9 cellular contexts compared by ENCODE assay signal in the genomic region with DNA sequence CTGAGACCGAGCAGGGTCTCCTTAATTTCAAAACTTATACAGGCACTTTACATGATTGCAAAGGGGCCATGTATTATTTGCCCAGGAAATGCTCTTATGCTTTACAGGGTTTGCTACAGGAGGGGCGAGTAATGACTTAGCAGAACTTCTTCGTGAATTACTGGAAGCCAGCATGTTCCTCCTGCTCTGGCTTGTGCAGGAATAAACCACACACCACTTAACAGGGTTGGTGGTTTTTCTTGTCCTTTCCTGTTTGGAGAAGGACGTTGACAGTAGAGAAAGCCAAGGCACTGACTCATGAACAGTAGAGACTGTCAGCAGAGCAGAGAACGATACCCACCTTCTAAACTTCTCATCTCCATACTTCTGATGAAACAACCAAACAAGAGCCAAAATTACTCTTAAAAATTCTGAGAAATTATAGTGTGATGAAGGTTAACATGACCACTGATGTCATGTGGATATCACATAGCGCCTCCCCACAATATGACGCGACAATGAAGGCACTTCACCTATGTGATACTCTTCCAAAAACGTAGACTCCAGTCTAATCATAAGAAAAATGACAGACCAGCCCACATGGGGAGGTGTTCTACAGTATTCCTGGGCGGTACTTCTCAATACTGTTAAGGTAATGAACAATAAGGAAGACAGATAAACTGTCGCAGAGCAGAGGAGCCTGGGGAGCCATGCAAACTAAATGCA. TPM values are rescaled to one million over a fixed set of nuclear protein-coding genes. Genes with fewer than 3 reads are reported as not detected.
DNase-seq lines count a peak whose midpoint lies in the region; ATAC-seq, FAIRE-seq and TF ChIP-seq lines count a peak whose summit lies in the region.
"Had no signal": no experiment of that assay in that cellular context is flagged by ENCODE, and none has a peak within 500 bp of the region (broad histone marks: within the 10 kb centered on the region; RNA-seq: fewer than 3 reads in every experiment).

No MANE protein-coding gene starts in this region.

- CTCF ChIA-PET in GM12878 (lab: Yijun Ruan, JAX), result no interaction called here

- H3K9ac ChIP-seq in GM12878 (ENCODE audit: control insufficient read depth, insufficient read depth, low read length), result no peak overlapping the region

- no peak for FAIRE-seq in GM12878 (lab: Jason Lieb, UNC)

- H2AFZ ChIP-seq in GM12878 (ENCODE audit: control insufficient read depth, low read depth, low read length), result no peak overlapping the region

- H3K36me3 ChIP-seq in GM12878 (ENCODE audit: control insufficient read depth in 2 of 2, insufficient read depth in 2 of 2, low read length in 1 of 2), result no peaks in the 10 kb centered on the region

- 17% methylated on average over 11 of the region's 11 CpGs for WGBS in GM12878 (ENCODE audit: insufficient coverage, insufficient replicate concordance, low lambda C conversion rate, missing lambda C conversion rate)

- TF ChIP-seq EP300 in GM12878 (IDR thresholded peaks at IDR 0.05; ENCODE audit: borderline replicate concordance in 1 of 2, control insufficient read depth in 1 of 2, low read depth in 2 of 2, low read length in 2 of 2), result no peak

- H3K4me3 Mint-ChIP-seq in activated CD4-positive, alpha-beta T cell treated with anti-CD3 and anti-CD28 coated beads, Interleukin-2, amount 10 ng/mL, durations not matched to agents 24 days and 14 days, result peak overlapping the region; percentile 80

- H3K9me3 Mint-ChIP-seq in activated CD4-positive, alpha-beta T cell treated with anti-CD3 and anti-CD28 coated beads, Interleukin-2, amount 10 ng/mL, durations not matched to agents 24 days and 14 days, result peaks cover 4% of the 10 kb centered on the region

- no peak overlapping the region for H3K4me3 ChIP-seq in GM12878

- no peak for TF ChIP-seq CTCF in GM12878 (IDR thresholded peaks at IDR 0.05 in 2 of 3, conservative IDR thresholded peaks at IDR 0.05 in 1 of 3; ENCODE audit: control insufficient read depth in 2 of 3, extremely low read depth in 1 of 3, insufficient read depth in 1 of 3, low read depth in 3 of 3, low read length in 3 of 3)

- peak overlapping the region; percentile 96 for H3K27ac Mint-ChIP-seq in activated CD4-positive, alpha-beta T cell treated with anti-CD3 and anti-CD28 coated beads, Interleukin-2, amount 10 ng/mL, durations not matched to agents 24 days and 14 days

- no peaks in the 10 kb centered on the region for H3K4me1 ChIP-seq in GM12878 (ENCODE audit: control insufficient read depth, insufficient read depth, low read length)

- TF ChIP-seq POLR2A in GM12878 (IDR thresholded peaks at IDR 0.05; ENCODE audit: low read depth, low read length), result no peak

- no peak for TF ChIP-seq RAD21 in GM12878 (IDR thresholded peaks at IDR 0.05; ENCODE audit: insufficient read depth, low read depth, low read length)

- peak; percentile 20; the same call in 1 of the 3 replicates for ATAC-seq in GM12878

- in situ Hi-C loops in GM12878 (cut with MboI), result no loop called here

- H3K27me3 Mint-ChIP-seq in activated CD4-positive, alpha-beta T cell treated with anti-CD3 and anti-CD28 coated beads, Interleukin-2, amount 10 ng/mL, durations not matched to agents 24 days and 14 days, result peaks cover 7% of the 10 kb centered on the region

- H3K79me2 ChIP-seq in GM12878 (ENCODE audit: control insufficient read depth, insufficient read depth, low read length), result no peaks in the 10 kb centered on the region

- no peaks in the 10 kb centered on the region for H4K20me1 ChIP-seq in GM12878 (ENCODE audit: control insufficient read depth, insufficient read depth)

- no peak overlapping the region for H3K4me2 ChIP-seq in GM12878 (ENCODE audit: control insufficient read depth, insufficient read depth)

- H3K9me3 ChIP-seq in GM12878 (replicated peaks; ENCODE audit: control insufficient read depth, insufficient read depth, low read length), result no peaks in the 10 kb centered on the region

- peaks cover 27% of the 10 kb centered on the region for H3K4me1 Mint-ChIP-seq in activated CD4-positive, alpha-beta T cell treated with anti-CD3 and anti-CD28 coated beads, Interleukin-2, amount 10 ng/mL, durations not matched to agents 24 days and 14 days

- no peaks in the 10 kb centered on the region for H3K27me3 ChIP-seq in GM12878 (replicated peaks in 1 of 2; ENCODE audit: control insufficient read depth in 2 of 2, insufficient read depth in 2 of 2, low read length in 1 of 2)

- peaks cover 1% of the 10 kb centered on the region for H3K36me3 Mint-ChIP-seq in activated CD4-positive, alpha-beta T cell treated with anti-CD3 and anti-CD28 coated beads, Interleukin-2, amount 10 ng/mL, durations not matched to agents 24 days and 14 days (ENCODE audit: low read depth)

- BruUV-seq in GM12878 (replicated peaks; lab: Mats Ljungman, UMichigan), result no TSS peak

- peak; percentile 89 for DNase-seq in activated CD4-positive, alpha-beta T cell treated with anti-CD3 and anti-CD28 coated beads, Interleukin-2, amount 10 ng/mL, durations not matched to agents 24 days and 14 days
- DNase-seq in activated CD4-positive, alpha-beta T cell treated with anti-CD3 and anti-CD28 coated beads, Interleukin-2, amount 50 U/mL, for 4 hours, result no peak
- peak; percentile 98 for DNase-seq in NOMO-1 treated with DMSO at 0.1 percent for 48 hours (lab: John Stamatoyannopoulos, UW; ENCODE audit: unreplicated experiment)
- DNase-seq in GM12878 (ENCODE audit: low read depth, low spot score), result no peak
- peak; percentile 66 for DNase-seq in stimulated activated CD8-positive, alpha-beta memory T cell treated with anti-CD3 and anti-CD28 coated beads, Interleukin-4, amount 100 ng/mL, for 48 hours
- DNase-seq in foreskin melanocyte, result no peak
- no peak for DNase-seq in NCI-H2227 (lab: John Stamatoyannopoulos, UW; ENCODE audit: unreplicated experiment)
- no peak for DNase-seq in NCI-H2029 (lab: John Stamatoyannopoulos, UW)
- DNase-seq: mesendoderm had no signal

- intact Hi-C loops in activated CD4-positive, alpha-beta T cell treated with anti-CD3 and anti-CD28 coated beads, Interleukin-2, amount 10 ng/mL, durations not matched to agents 24 days and 14 days (cut with micrococcal nuclease), result loop anchor here (1.0 to 2.0 kb wide), 4 partner anchors 23 to 100 kb away; no protein-coding TSS in a partner anchor
- intact Hi-C loops in GM12878 (cut with micrococcal nuclease; ENCODE audit: unreplicated experiment), result no loop called here

- RAD21 ChIA-PET in GM12878 (lab: Charles Lee; ENCODE audit: unreplicated experiment), result no interaction called here

- H3K27ac ChIP-seq in GM12878 (ENCODE audit: control insufficient read depth, insufficient read depth), result no peak overlapping the region

- POLR2A ChIA-PET in GM12878 (lab: Charles Lee), result no interaction called here

- SMC1A ChIA-PET in GM12878 (lab: Charles Lee; ENCODE audit: uncharacterized antibody, unreplicated experiment), result no interaction called here

TF ChIP-seq in GM12878, 131 proteins besides CTCF, POLR2A, EP300 and RAD21 (continues in another document):
- TF ChIP-seq, protein P1, sequence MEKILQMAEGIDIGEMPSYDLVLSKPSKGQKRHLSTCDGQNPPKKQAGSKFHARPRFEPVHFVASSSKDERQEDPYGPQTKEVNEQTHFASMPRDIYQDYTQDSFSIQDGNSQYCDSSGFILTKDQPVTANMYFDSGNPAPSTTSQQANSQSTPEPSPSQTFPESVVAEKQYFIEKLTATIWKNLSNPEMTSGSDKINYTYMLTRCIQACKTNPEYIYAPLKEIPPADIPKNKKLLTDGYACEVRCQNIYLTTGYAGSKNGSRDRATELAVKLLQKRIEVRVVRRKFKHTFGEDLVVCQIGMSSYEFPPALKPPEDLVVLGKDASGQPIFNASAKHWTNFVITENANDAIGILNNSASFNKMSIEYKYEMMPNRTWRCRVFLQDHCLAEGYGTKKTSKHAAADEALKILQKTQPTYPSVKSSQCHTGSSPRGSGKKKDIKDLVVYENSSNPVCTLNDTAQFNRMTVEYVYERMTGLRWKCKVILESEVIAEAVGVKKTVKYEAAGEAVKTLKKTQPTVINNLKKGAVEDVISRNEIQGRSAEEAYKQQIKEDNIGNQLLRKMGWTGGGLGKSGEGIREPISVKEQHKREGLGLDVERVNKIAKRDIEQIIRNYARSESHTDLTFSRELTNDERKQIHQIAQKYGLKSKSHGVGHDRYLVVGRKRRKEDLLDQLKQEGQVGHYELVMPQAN (conservative IDR thresholded peaks at IDR 0.05), result no peak
- TF ChIP-seq WRNIP1 (IDR thresholded peaks at IDR 0.05; ENCODE audit: borderline replicate concordance, low read depth, low read length) (no peak), ZZZ3 (IDR thresholded peaks at IDR 0.05; ENCODE audit: control insufficient read depth, insufficient read length, low read depth) (no peak)

RNA-seq across cellular contexts. Expression of gene MCTP2, which starts 24.7 kb away (rescaled TPM):
- 49.8 and 58.9 TPM in 2 replicates for total RNA-seq in activated CD4-positive, alpha-beta T cell treated with anti-CD3 and anti-CD28 coated beads, Interleukin-2, amount 10 ng/mL, durations not matched to agents 24 days and 14 days
- 85.3 and 89.1 TPM in 2 replicates for total RNA-seq in GM12878 (2013; cell fraction: nucleolus; rRNA removed)
- 0.87 and 1.1 TPM in 2 replicates for total RNA-seq in GM12878 (2014; rRNA removed)
- total RNA-seq in GM12878 (2014; rRNA removed; fragmentation: Illumina TruSeq; extraction: Trizol), result 0.92 and 1.0 TPM in 2 replicates
- 1.0 and 1.5 TPM in 2 replicates for total RNA-seq in GM12878 (2021)
- 0.68 TPM for polyA plus RNA-seq in GM12878 (2011; ENCODE audit: low read depth)
- 39.3 and 48.5 TPM in 2 replicates for polyA plus RNA-seq in GM12878 (2011; rRNA removed)
- polyA plus RNA-seq in GM12878 (2011; cell fraction: cytosol; rRNA removed), result 39.4 and 45.7 TPM in 2 replicates
- 85.2 and 124 TPM in 2 replicates for polyA plus RNA-seq in GM12878 (2011; cell fraction: nucleus; rRNA removed)
- 0.87 and 1.5 TPM in 2 replicates for polyA plus RNA-seq in GM12878 (2012)
- 0.76 and 1.0 TPM in 2 replicates for polyA plus RNA-seq in GM12878 (2014; fragmentation: Illumina TruSeq; extraction: Trizol)
- polyA plus RNA-seq in GM12878 (2014; fragmentation: Nextera tagmentation; extraction: Ambion mirVana), result under 1 TPM; 0.24 to 0.26 TPM
- polyA plus RNA-seq in GM12878 (2014; rRNA removed), result 0.67 and 1.1 TPM in 2 replicates
- under 1 TPM; 0.33 to 0.36 TPM for polyA plus RNA-seq in GM12878 (2016; fragmentation: Nextera tagmentation; extraction: Ambion mirVana)
- polyA minus RNA-seq in GM12878 (2011; rRNA and poly(A)+ RNA removed), result 107 and 119 TPM in 2 replicates
- 21.6 and 32.2 TPM in 2 replicates for polyA minus RNA-seq in GM12878 (2011; cell fraction: cytosol; rRNA and poly(A)+ RNA removed)
- polyA minus RNA-seq in GM12878 (2011; cell fraction: nucleus; rRNA and poly(A)+ RNA removed), result 87.2 and 98.2 TPM in 2 replicates

Comparison
In these comparisons a context has a peak if more than half of its experiments do, and no peak if none do; other contexts are left out.
1. DNase-seq: peak in activated CD4-positive, alpha-beta T cell treated with anti-CD3 and anti-CD28 coated beads, Interleukin-2, amount 10 ng/mL, durations not matched to agents 24 days and 14 days (single experiment), NOMO-1 treated with DMSO at 0.1 percent for 48 hours (single experiment) and stimulated activated CD8-positive, alpha-beta memory T cell treated with anti-CD3 and anti-CD28 coated beads, Interleukin-4, amount 100 ng/mL, for 48 hours (single experiment); none in activated CD4-positive, alpha-beta T cell treated with anti-CD3 and anti-CD28 coated beads, Interleukin-2, amount 50 U/mL, for 4 hours (0 of 2), GM12878 (single experiment), foreskin melanocyte (single experiment), NCI-H2227 (single experiment) and NCI-H2029 (single experiment).